Comparison of ENCODE assay signal across 8 cellular contexts in the genomic region with DNA sequence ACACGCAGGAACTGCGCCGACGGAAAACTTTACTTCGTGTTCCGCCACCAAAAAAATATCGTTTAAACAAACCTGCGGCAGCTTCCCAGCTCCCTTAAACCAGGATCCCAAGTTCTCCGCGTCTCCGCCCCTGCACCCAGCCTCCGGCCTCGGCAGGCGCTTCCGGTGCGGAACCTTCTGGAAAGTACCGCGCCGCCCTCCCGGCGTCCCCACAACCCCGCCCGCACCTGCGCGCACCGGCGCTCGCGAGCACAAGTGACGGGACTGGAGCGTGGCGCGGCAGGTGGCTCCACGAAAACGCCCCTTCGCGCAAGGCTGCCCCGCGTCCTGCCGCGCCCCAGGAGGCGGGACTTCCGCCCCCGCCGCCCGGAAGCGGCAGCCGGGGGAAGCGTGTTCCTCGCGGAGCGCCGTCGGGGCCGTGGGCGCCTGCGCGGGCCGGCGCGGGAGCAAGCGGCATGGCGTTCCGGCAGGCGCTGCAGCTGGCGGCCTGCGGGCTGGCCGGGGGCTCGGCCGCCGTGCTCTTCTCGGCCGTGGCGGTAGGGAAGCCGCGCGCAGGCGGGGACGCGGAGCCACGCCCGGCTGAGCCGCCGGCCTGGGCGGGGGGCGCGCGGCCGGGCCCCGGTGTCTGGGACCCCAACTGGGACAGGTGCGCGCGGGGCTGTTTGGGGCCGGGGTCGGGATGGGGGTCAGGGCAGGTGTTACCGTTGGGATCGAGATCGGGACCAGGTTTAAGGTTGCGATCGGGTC. TPM values are rescaled to one million over a fixed set of nuclear protein-coding genes. Genes with fewer than 3 reads are reported as not detected.
DNase-seq lines count a peak whose midpoint lies in the region; ATAC-seq, FAIRE-seq and TF ChIP-seq lines count a peak whose summit lies in the region.

Gene PGAM5, plus strand, starts transcription at position 421 of the 747 bp plus-strand sequence. Its CDS starts 35 bp downstream, at position 456.

- peak within 1 kb of the TSS; percentile 39 to 93 (median 86) for H3K27ac ChIP-seq in spleen

- H3K27me3 ChIP-seq in bronchial epithelial cell (ENCODE audit: control insufficient read depth, insufficient read depth, low read length) (no peaks in the 10 kb centered on the region), spleen (replicated peaks in 1 of 7) (no peaks in the 10 kb centered on the region)

- DNase-seq in AG08395 (ENCODE audit: low spot score): peak; percentile 96
- peak; percentile 95 for DNase-seq in NCI-H2227 (lab: John Stamatoyannopoulos, UW; ENCODE audit: unreplicated experiment)
- peak; percentile 73 for DNase-seq in bronchial epithelial cell (ENCODE audit: low read depth)
- DNase-seq in inferior parietal cortex (ENCODE audit: extremely low spot score): peak; percentile 77
- DNase-seq in spleen: peak; percentile 97

- H3K4me1 ChIP-seq in spleen: peaks cover 14 to 44% (median 31%) of the 10 kb centered on the region in 6 donors

- FAIRE-seq in bronchial epithelial cell (lab: Jason Lieb, UNC): no peak

- ATAC-seq in GM18909 (IDR thresholded peaks at IDR 0.05; ENCODE audit: poor library complexity, unreplicated experiment) (peak; percentile 93), HG03139 (IDR thresholded peaks at IDR 0.05; ENCODE audit: unreplicated experiment) (peak; percentile 84)

- H3K9me3 ChIP-seq in spleen: peaks cover 0 to 32% (median 15%) of the 10 kb centered on the region in 8 donors

- TF ChIP-seq POLR2A in spleen (IDR thresholded peaks at IDR 0.05): peak in 1 of 3 donors; percentile 47

- 0 to 2% (median 1%) methylated on average over 25 to 100 of the region's 100 CpGs for WGBS in spleen, 5 donors

- H3K36me3 ChIP-seq in bronchial epithelial cell (ENCODE audit: control insufficient read depth, insufficient read depth, low read length): no peaks in the 10 kb centered on the region
- H3K36me3 ChIP-seq in spleen: peaks cover 0 to 29% (median 7%) of the 10 kb centered on the region in 6 donors

- intact Hi-C loops in spleen (cut with DNase I; ENCODE audit: low total_unique reads): no loop called here

- H3K4me3 ChIP-seq in WI38 (ENCODE audit: low read depth, low read length) (peak within 1 kb of the TSS; percentile 89), bronchial epithelial cell (ENCODE audit: low read depth, low read length) (peak within 1 kb of the TSS; percentile 82), spleen (peak within 1 kb of the TSS; percentile 64 to 98 (median 92))

- TF ChIP-seq CTCF in WI38 (IDR thresholded peaks at IDR 0.05; ENCODE audit: low read depth, low read length): no peak
- no peak for TF ChIP-seq CTCF in bronchial epithelial cell (IDR thresholded peaks at IDR 0.05; ENCODE audit: insufficient read depth, low read length, severe bottlenecking)
- peak in 3 of 11 experiments; percentile 18 to 31 (median 25) for TF ChIP-seq CTCF in spleen (IDR thresholded peaks at IDR 0.05 in 8 of 11, conservative IDR thresholded peaks at IDR 0.05 in 3 of 11)

RNA-seq across cellular contexts. Expression of gene PGAM5, which starts in this region (rescaled TPM):
- total RNA-seq in bronchial epithelial cell: 55.0 and 80.3 TPM in 2 replicates
- 10 to 100 TPM; 19.4 to 28.8 (median 21.7) TPM for total RNA-seq in spleen
- polyA plus RNA-seq in spleen: 10 to 100 TPM in 2 of 3 donors, 1 to 10 TPM in 1; 8.2 to 24.0 (median 14.1) TPM

Comparison
In these comparisons a context has a peak if more than half of its experiments do, and no peak if none do; other contexts are left out.
1. Peak in every context shown above with its lines: DNase-seq, ATAC-seq, H3K4me3 ChIP-seq and H3K27ac ChIP-seq.